In genomic region chr12:65895759-65896656, GRCh38 we compare ENCODE assay signal across 11 cellular contexts.
A peak's percentile ranks its signal among the peaks of the same experiment; 100 is the strongest.
DNase-seq lines count a peak whose midpoint lies in the region; ATAC-seq and TF ChIP-seq lines count a peak whose summit lies in the region.
"Had no signal": no experiment of that assay in that cellular context is flagged by ENCODE, and none has a peak within 500 bp of the region (broad histone marks: within the 10 kb centered on the region; RNA-seq: fewer than 3 reads in every experiment).

No MANE protein-coding gene starts in this region.

- TF ChIP-seq POLR2A in body of pancreas (IDR thresholded peaks at IDR 0.05), result no peak

- peaks cover 54% of the 10 kb centered on the region for H3F3A ChIP-seq in smooth muscle cell (ENCODE audit: low read depth)

- ATAC-seq in body of pancreas, result peak; percentile 64
- peak; percentile 79 for ATAC-seq in left colon
- no peak for ATAC-seq in HG02885 (IDR thresholded peaks at IDR 0.05; ENCODE audit: poor library complexity, unreplicated experiment)
- ATAC-seq: naive thymus-derived CD4-positive, alpha-beta T cell had no signal

- H3K4me3 ChIP-seq in body of pancreas, result no peak overlapping the region
- H3K4me3 ChIP-seq in smooth muscle cell, result peak overlapping the region; percentile 12
- H3K4me3 ChIP-seq: tibial artery had no signal

- peak overlapping the region; percentile 96 for H3K9ac ChIP-seq in smooth muscle cell (ENCODE audit: low read depth)

- H3K79me2 ChIP-seq in smooth muscle cell (ENCODE audit: low read depth), result peaks cover 41% of the 10 kb centered on the region

- peak overlapping the region; percentile 84 for H3K4me2 ChIP-seq in smooth muscle cell

- peak overlapping the region in 3 of 4 donors; percentile 55 to 77 (median 65) for H3K27ac ChIP-seq in body of pancreas
- H3K27ac ChIP-seq in smooth muscle cell (ENCODE audit: low read depth), result peak overlapping the region; percentile 100
- H3K27ac ChIP-seq: tibial artery had no signal

- no peaks in the 10 kb centered on the region for H3K27me3 ChIP-seq in body of pancreas
- no peaks in the 10 kb centered on the region for H3K27me3 ChIP-seq in smooth muscle cell (ENCODE audit: low read depth)

- TF ChIP-seq CTCF in body of pancreas (IDR thresholded peaks at IDR 0.05) (no peak), smooth muscle cell (IDR thresholded peaks at IDR 0.05; ENCODE audit: borderline replicate concordance, insufficient read depth, poor library complexity, severe bottlenecking) (no peak)

- peak; percentile 71 for DNase-seq in HT-29 (ENCODE audit: low spot score)
- DNase-seq in body of pancreas, result peak in 1 of 4 donors; percentile 21
- no peak for DNase-seq in left colon
- DNase-seq in smooth muscle cell (lab: John Stamatoyannopoulos, UW; ENCODE audit: unreplicated experiment), result no peak
- DNase-seq in NCI-H774 (lab: John Stamatoyannopoulos, UW), result no peak
- no peak for DNase-seq in activated gamma-delta T cell treated with Interleukin-2 at 50 U/mL for 16 hours
- DNase-seq: DMS53; naive thymus-derived CD4-positive, alpha-beta T cell; NCI-H526 treated with DMSO at 0.1 percent for 48 hours; tibial artery had no signal

- H3K9me3 ChIP-seq in body of pancreas, result no peaks in the 10 kb centered on the region
- H3K9me3 ChIP-seq in smooth muscle cell (replicated peaks; ENCODE audit: low read depth), result no peaks in the 10 kb centered on the region
- H3K9me3 ChIP-seq: tibial artery had no signal

- intact Hi-C loops in body of pancreas (cut with DNase I) (no loop called here), left colon (cut with DNase I, micrococcal nuclease) (no loop called here)

- WGBS in body of pancreas, 2 donors, result 32 to 41% methylated on average over 8 of the region's 8 CpGs
- 12% methylated on average over 8 of the region's 8 CpGs for WGBS in smooth muscle cell (ENCODE audit: low lambda C conversion rate)

- no peaks in the 10 kb centered on the region for H4K20me1 ChIP-seq in smooth muscle cell (ENCODE audit: low read depth)

- peaks cover 31% of the 10 kb centered on the region for H3K4me1 ChIP-seq in body of pancreas
- H3K4me1 ChIP-seq in smooth muscle cell (ENCODE audit: low read depth), result peaks cover 86% of the 10 kb centered on the region

- no peak overlapping the region for H2AFZ ChIP-seq in smooth muscle cell (ENCODE audit: low read depth)

- no peaks in the 10 kb centered on the region for H3K36me3 ChIP-seq in body of pancreas (replicated peaks in 1 of 2; ENCODE audit: insufficient read depth in 1 of 2, low read depth in 2 of 2)
- H3K36me3 ChIP-seq in smooth muscle cell (ENCODE audit: low read depth), result no peaks in the 10 kb centered on the region
- H3K36me3 ChIP-seq: tibial artery had no signal
